ENCODE assay signal across 8 cellular contexts in the genomic region with DNA sequence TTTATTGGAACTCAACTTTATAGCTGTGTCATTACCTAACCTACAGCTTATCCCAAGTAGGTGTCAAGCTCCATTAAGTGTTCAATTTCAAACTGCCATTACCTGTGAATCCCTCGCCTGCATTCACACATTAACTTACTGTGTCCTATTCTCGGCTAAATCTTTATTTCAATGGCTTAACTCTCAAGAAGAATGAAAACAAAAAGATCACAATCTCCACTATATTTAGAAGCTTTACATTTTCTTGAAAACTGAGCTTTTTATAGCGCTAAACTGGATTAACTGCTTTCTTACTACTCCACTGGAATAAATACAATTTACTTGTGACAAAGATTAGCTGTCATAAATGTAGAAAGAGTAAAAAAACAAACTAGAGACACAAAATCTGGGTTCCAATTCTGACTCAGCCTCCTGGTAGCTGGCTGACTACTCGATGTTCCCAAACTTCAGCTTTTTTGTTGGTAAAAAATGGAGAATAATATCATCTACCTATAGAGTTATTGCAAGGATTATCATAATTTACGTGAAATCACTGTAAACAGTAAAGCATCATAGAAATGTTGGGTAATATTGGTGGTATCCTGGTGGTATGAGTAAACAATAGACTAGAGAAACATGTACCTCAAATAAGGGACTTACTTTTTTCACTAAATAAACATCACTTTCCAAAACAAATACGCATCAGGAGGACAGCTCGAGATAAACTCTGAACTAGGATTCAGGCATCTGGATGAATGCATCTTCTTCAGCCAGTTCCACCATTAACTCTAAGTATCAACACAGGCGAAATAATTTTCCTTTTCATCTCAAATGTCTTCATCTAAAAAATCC. TPM values are rescaled to one million over a fixed set of nuclear protein-coding genes. Genes with fewer than 3 reads are reported as not detected.
DNase-seq lines count a peak whose midpoint lies in the region; ATAC-seq, FAIRE-seq and TF ChIP-seq lines count a peak whose summit lies in the region.

No MANE protein-coding gene starts in this region.

- CTCF ChIA-PET in activated B cell treated with CpG ODN at 0.5 μM for 24 hours (lab: Charles Lee) = interaction anchor here (1.4 to 2.2 kb wide), 2 partner anchors 11 to 14 kb away, joined by 5 to 12 read pairs; no protein-coding TSS in a partner anchor

- intact Hi-C loops in activated B cell treated with CpG ODN at 0.5 μM for 24 hours (cut with micrococcal nuclease) (loop anchor here (5.0 to 10.0 kb wide), 3 partner anchors 273 to 1345 kb away; a partner anchor contains a TSS), right cardiac atrium (cut with DNase I) (no loop called here)

- H3K4me3 Mint-ChIP-seq in T-helper 1 cell treated with Interleukin-12 subunit alpha and Interleukin-12 subunit beta and Interleukin-4 antibody, amounts not matched to agents 30 μg/mL and 1 μg/mL, for 36 hours = peak overlapping the region; percentile 74
- H3K4me3 Mint-ChIP-seq in activated B cell treated with CpG ODN at 0.5 μM for 24 hours = peak overlapping the region; percentile 51
- H3K4me3 Mint-ChIP-seq in stimulated activated memory B cell treated with anti-CD40 and anti-IgM and Interleukin-4, amounts not matched to agents 10 μg/mL and 1 μg/mL and 100 μg/mL, for 72 hours = peak overlapping the region; percentile 100

- H3K27me3 ChIP-seq in right cardiac atrium (ENCODE audit: control insufficient read depth, insufficient read depth) = no peaks in the 10 kb centered on the region

- POLR2A ChIA-PET in activated B cell treated with CpG ODN at 0.5 μM for 24 hours (lab: Charles Lee) = interaction anchor here (1.1 to 1.8 kb wide), 2 partner anchors 19 kb away, joined by 3 to 5 read pairs; a partner anchor contains a TSS

- no peak overlapping the region for H3K27ac ChIP-seq in right cardiac atrium (ENCODE audit: low read length)

- H3K27me3 Mint-ChIP-seq in T-helper 1 cell treated with Interleukin-12 subunit alpha and Interleukin-12 subunit beta and Interleukin-4 antibody, amounts not matched to agents 30 μg/mL and 1 μg/mL, for 36 hours (ENCODE audit: low read depth) = peaks cover 3% of the 10 kb centered on the region
- no peaks in the 10 kb centered on the region for H3K27me3 Mint-ChIP-seq in activated B cell treated with CpG ODN at 0.5 μM for 24 hours
- H3K27me3 Mint-ChIP-seq in stimulated activated memory B cell treated with anti-CD40 and anti-IgM and Interleukin-4, amounts not matched to agents 10 μg/mL and 1 μg/mL and 100 μg/mL, for 72 hours = no peaks in the 10 kb centered on the region

- no peak for TF ChIP-seq POLR2A in H54 (IDR thresholded peaks at IDR 0.05; ENCODE audit: low read depth, low read length)

- peak overlapping the region; percentile 64 for H3K27ac Mint-ChIP-seq in T-helper 1 cell treated with Interleukin-12 subunit alpha and Interleukin-12 subunit beta and Interleukin-4 antibody, amounts not matched to agents 30 μg/mL and 1 μg/mL, for 36 hours
- no peak overlapping the region for H3K27ac Mint-ChIP-seq in activated B cell treated with CpG ODN at 0.5 μM for 24 hours
- peak overlapping the region; percentile 98 for H3K27ac Mint-ChIP-seq in stimulated activated memory B cell treated with anti-CD40 and anti-IgM and Interleukin-4, amounts not matched to agents 10 μg/mL and 1 μg/mL and 100 μg/mL, for 72 hours

- no peaks in the 10 kb centered on the region for H3K9me3 ChIP-seq in right cardiac atrium (ENCODE audit: control insufficient read depth, low read length)

- peaks cover 24% of the 10 kb centered on the region for H3K4me1 Mint-ChIP-seq in T-helper 1 cell treated with Interleukin-12 subunit alpha and Interleukin-12 subunit beta and Interleukin-4 antibody, amounts not matched to agents 30 μg/mL and 1 μg/mL, for 36 hours (ENCODE audit: low read depth)
- H3K4me1 Mint-ChIP-seq in activated B cell treated with CpG ODN at 0.5 μM for 24 hours = peaks cover 31% of the 10 kb centered on the region
- H3K4me1 Mint-ChIP-seq in stimulated activated memory B cell treated with anti-CD40 and anti-IgM and Interleukin-4, amounts not matched to agents 10 μg/mL and 1 μg/mL and 100 μg/mL, for 72 hours = peaks cover 26% of the 10 kb centered on the region

- peak overlapping the region; percentile 72 for H3K4me3 ChIP-seq in right cardiac atrium (ENCODE audit: low read length)

- no peak for ATAC-seq in activated B cell treated with CpG ODN at 0.5 μM for 24 hours (ENCODE audit: low read depth)
- ATAC-seq in right cardiac atrium = no peak
- ATAC-seq in stimulated activated memory B cell treated with anti-CD40 and anti-IgM and Interleukin-4, amounts not matched to agents 10 μg/mL and 1 μg/mL and 100 μg/mL, for 72 hours = no peak
- ATAC-seq in GM21367 (IDR thresholded peaks at IDR 0.05; ENCODE audit: unreplicated experiment) = no peak

- peaks cover 1% of the 10 kb centered on the region for H3K4me1 ChIP-seq in right cardiac atrium (ENCODE audit: control insufficient read depth, insufficient read depth, low read length)

- peaks cover 7% of the 10 kb centered on the region for H3K36me3 Mint-ChIP-seq in T-helper 1 cell treated with Interleukin-12 subunit alpha and Interleukin-12 subunit beta and Interleukin-4 antibody, amounts not matched to agents 30 μg/mL and 1 μg/mL, for 36 hours (ENCODE audit: low read depth)
- H3K36me3 Mint-ChIP-seq in activated B cell treated with CpG ODN at 0.5 μM for 24 hours (ENCODE audit: low read depth) = peaks cover 10% of the 10 kb centered on the region
- peaks cover 5% of the 10 kb centered on the region for H3K36me3 Mint-ChIP-seq in stimulated activated memory B cell treated with anti-CD40 and anti-IgM and Interleukin-4, amounts not matched to agents 10 μg/mL and 1 μg/mL and 100 μg/mL, for 72 hours

- WGBS in right cardiac atrium = 67% methylated on average over 8 of the region's 8 CpGs

- FAIRE-seq in GM19239 (lab: Jason Lieb, UNC) = no peak
- no peak for FAIRE-seq in H54 (lab: Jason Lieb, UNC)

- DNase-seq in T-helper 1 cell (no peak), activated B cell treated with CpG ODN at 0.5 μM for 24 hours (no peak), right cardiac atrium (no peak), GM19239 (ENCODE audit: insufficient read length, low spot score) (no peak), H54 (ENCODE audit: insufficient read length, low spot score) (no peak)

- TF ChIP-seq CTCF in activated B cell treated with CpG ODN at 0.5 μM for 24 hours (IDR thresholded peaks at IDR 0.05) = no peak

- H3K9me3 Mint-ChIP-seq in T-helper 1 cell treated with Interleukin-12 subunit alpha and Interleukin-12 subunit beta and Interleukin-4 antibody, amounts not matched to agents 30 μg/mL and 1 μg/mL, for 36 hours = peaks cover 4% of the 10 kb centered on the region
- no peaks in the 10 kb centered on the region for H3K9me3 Mint-ChIP-seq in activated B cell treated with CpG ODN at 0.5 μM for 24 hours
- H3K9me3 Mint-ChIP-seq in stimulated activated memory B cell treated with anti-CD40 and anti-IgM and Interleukin-4, amounts not matched to agents 10 μg/mL and 1 μg/mL and 100 μg/mL, for 72 hours = no peaks in the 10 kb centered on the region

RNA-seq across cellular contexts. Expression of a gene that starts 1.7 kb away (rescaled TPM):
- total RNA-seq in activated B cell treated with CpG ODN at 0.5 μM for 24 hours = 46.4 and 57.4 TPM in 2 replicates
- total RNA-seq in right cardiac atrium = 10 to 100 TPM; 35.1 to 47.4 (median 41.2) TPM
- polyA plus RNA-seq in right cardiac atrium = 11.6 TPM

RNA-seq across cellular contexts. Expression of a gene that starts 18.8 kb away (rescaled TPM):
- 3.7 and 4.4 TPM in 2 replicates for total RNA-seq in activated B cell treated with CpG ODN at 0.5 μM for 24 hours
- 10 to 100 TPM; 14.2 to 15.8 (median 14.8) TPM for total RNA-seq in right cardiac atrium
- polyA plus RNA-seq in right cardiac atrium = 9.3 TPM
